20 cellular contexts compared by ENCODE assay signal in the genomic region with DNA sequence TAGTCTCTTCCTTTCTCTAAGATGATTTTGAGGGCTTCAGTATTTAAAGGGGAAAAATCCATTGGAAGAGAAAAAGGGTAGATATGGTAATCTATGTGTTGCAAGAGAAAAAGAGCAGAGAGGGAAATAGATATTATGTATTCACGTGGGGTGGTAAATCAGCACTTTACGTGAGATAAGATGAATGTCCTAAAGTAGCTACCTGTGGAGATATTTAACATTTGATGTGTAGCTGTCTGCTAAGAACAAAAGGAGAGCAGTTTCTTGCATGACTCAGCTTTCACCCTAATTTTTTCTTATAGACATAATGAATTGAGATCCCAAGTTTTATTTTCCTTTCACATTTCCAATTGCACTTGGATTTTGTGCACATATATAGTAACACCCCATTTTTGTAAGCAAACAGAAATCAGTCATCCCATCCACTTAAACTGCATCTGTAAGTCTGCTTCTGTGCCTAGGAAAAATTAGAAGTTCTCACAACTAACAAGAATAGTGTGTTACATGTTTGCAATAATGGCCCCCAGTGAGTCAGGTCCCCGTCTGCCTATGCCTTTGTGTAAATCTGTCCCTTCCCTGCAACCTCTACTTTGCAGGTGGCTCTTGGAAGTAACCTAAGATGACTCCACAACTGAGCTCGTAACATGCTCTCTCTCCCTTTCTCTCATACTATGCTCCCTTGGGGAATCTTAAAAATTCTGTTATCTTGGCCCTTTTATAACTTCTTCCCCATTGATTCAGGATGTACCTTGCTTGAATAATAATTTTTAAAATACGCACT.
A peak's percentile ranks its signal among the peaks of the same experiment; 100 is the strongest.
DNase-seq lines count a peak whose midpoint lies in the region; ATAC-seq and TF ChIP-seq lines count a peak whose summit lies in the region.
"Had no signal": no experiment of that assay in that cellular context is flagged by ENCODE, and none has a peak within 500 bp of the region (broad histone marks: within the 10 kb centered on the region; RNA-seq: fewer than 3 reads in every experiment).

No MANE protein-coding gene starts in this region.

- DNase-seq in NCI-H2227 treated with DMSO at 0.1 percent for 48 hours (lab: John Stamatoyannopoulos, UW): peak; percentile 40
- DNase-seq in epithelial cell of prostate (ENCODE audit: low read depth, low spot score): no peak
- DNase-seq in activated naive CD4-positive, alpha-beta T cell treated with anti-CD3 and anti-CD28 coated beads, Interleukin-2, amount 10 ng/mL, durations not matched to agents 7 days and 5 days: no peak
- DNase-seq in Ammon's horn (ENCODE audit: low spot score): no peak
- DNase-seq: activated CD4-positive, alpha-beta T cell treated with anti-CD3 and anti-CD28 coated beads for 36 hours; activated CD8-positive, alpha-beta memory T cell treated with anti-CD3 and anti-CD28 coated beads, Interleukin-2, amount 50 U/mL, for 4 hours; activated naive CD4-positive, alpha-beta T cell treated with Interleukin-2 at 50 U/mL for 16 hours; aorta; Kasumi-1; NCI-H524; PC-3; posterior cingulate gyrus; SK-N-SH; stimulated activated CD4-positive, alpha-beta T cell treated with anti-CD3 and anti-CD28 coated beads, Interleukin-4, amount 100 ng/mL, for 4 hours; stimulated activated CD8-positive, alpha-beta memory T cell treated with anti-CD3 and anti-CD28 coated beads, Interleukin-4, amount 100 ng/mL, for 48 hours; T-helper 9 cell had no signal

- H3K4me1 Mint-ChIP-seq in activated naive CD4-positive, alpha-beta T cell treated with anti-CD3 and anti-CD28 coated beads, Interleukin-2, amount 10 ng/mL, durations not matched to agents 7 days and 5 days: peaks cover 34% of the 10 kb centered on the region

- no peaks in the 10 kb centered on the region for H3K9me3 Mint-ChIP-seq in activated naive CD4-positive, alpha-beta T cell treated with anti-CD3 and anti-CD28 coated beads, Interleukin-2, amount 10 ng/mL, durations not matched to agents 7 days and 5 days

- CTCF ChIA-PET in HEK293 (lab: Yijun Ruan, JAX): interaction anchor here (0.6 to 0.8 kb wide), 4 partner anchors 15 to 1785 kb away, joined by 3 to 4 read pairs (median 4); no protein-coding TSS in a partner anchor
- CTCF ChIA-PET in activated naive CD4-positive, alpha-beta T cell treated with anti-CD3 and anti-CD28 coated beads, Interleukin-2, amount 10 ng/mL, durations not matched to agents 7 days and 5 days (lab: Charles Lee): interaction anchor here (0.7 kb wide), 1 partner anchor 158 kb away, joined by 3 read pairs; no protein-coding TSS in a partner anchor

- H3K4me3 ChIP-seq in HEK293 (ENCODE audit: low read depth, low read length): no peak overlapping the region
- H3K4me3 ChIP-seq in skin epidermis: peak overlapping the region in 2 of 7 experiments; percentile 2 to 12
- H3K4me3 ChIP-seq: gastroesophageal sphincter had no signal

- ATAC-seq in GM21360 (IDR thresholded peaks at IDR 0.05; ENCODE audit: unreplicated experiment): no peak
- ATAC-seq: activated CD4-positive, alpha-beta T cell treated with anti-CD3 and anti-CD28 coated beads for 36 hours; gastroesophageal sphincter; PC-3 had no signal

- H3K36me3 Mint-ChIP-seq in activated naive CD4-positive, alpha-beta T cell treated with anti-CD3 and anti-CD28 coated beads, Interleukin-2, amount 10 ng/mL, durations not matched to agents 7 days and 5 days: no peaks in the 10 kb centered on the region

- no peaks in the 10 kb centered on the region for H3K9me3 ChIP-seq in HEK293 (ENCODE audit: control insufficient read depth, insufficient read depth, low read depth, low read length)
- H3K9me3 ChIP-seq: gastroesophageal sphincter, SK-N-SH had no signal

- TF ChIP-seq CTCF in HEK293 (tag by site-specific recombination; IDR thresholded peaks at IDR 0.05): no peak

- no peak overlapping the region for H3K4me3 Mint-ChIP-seq in activated naive CD4-positive, alpha-beta T cell treated with anti-CD3 and anti-CD28 coated beads, Interleukin-2, amount 10 ng/mL, durations not matched to agents 7 days and 5 days
- H3K4me3 Mint-ChIP-seq: activated CD4-positive, alpha-beta T cell treated with anti-CD3 and anti-CD28 coated beads for 36 hours had no signal

- no peaks in the 10 kb centered on the region for H3K27me3 Mint-ChIP-seq in activated naive CD4-positive, alpha-beta T cell treated with anti-CD3 and anti-CD28 coated beads, Interleukin-2, amount 10 ng/mL, durations not matched to agents 7 days and 5 days
- H3K27me3 Mint-ChIP-seq: activated CD4-positive, alpha-beta T cell treated with anti-CD3 and anti-CD28 coated beads for 36 hours had no signal

- H3K27ac Mint-ChIP-seq in activated naive CD4-positive, alpha-beta T cell treated with anti-CD3 and anti-CD28 coated beads, Interleukin-2, amount 10 ng/mL, durations not matched to agents 7 days and 5 days: no peak overlapping the region
- H3K27ac Mint-ChIP-seq: activated CD4-positive, alpha-beta T cell treated with anti-CD3 and anti-CD28 coated beads for 36 hours had no signal

- H3K4me1 ChIP-seq in HEK293 (ENCODE audit: control insufficient read depth, insufficient read depth, low read length): peaks cover 7% of the 10 kb centered on the region

- POLR2A ChIA-PET in HEK293 (lab: Yijun Ruan, JAX): interaction anchor here (0.6 kb wide), 1 partner anchor 13 kb away, joined by 4 read pairs; no protein-coding TSS in a partner anchor

- peaks cover 0 to 12% of the 10 kb centered on the region in 2 experiments; a peak in 1 of 3 replicates for H3K36me3 ChIP-seq in HEK293 (ENCODE audit: control insufficient read depth in 2 of 2, insufficient read depth in 1 of 2, low read length in 2 of 2)
- H3K36me3 ChIP-seq: gastroesophageal sphincter had no signal

- H3K27ac ChIP-seq in HEK293 (ENCODE audit: extremely low read depth, low read depth, low read length): peak overlapping the region; percentile 66
- peak overlapping the region; percentile 72 for H3K27ac ChIP-seq in epithelial cell of prostate
- peak overlapping the region in 14 of 21 experiments; percentile 22 to 85 (median 59) for H3K27ac ChIP-seq in skin epidermis
- H3K27ac ChIP-seq: gastroesophageal sphincter had no signal

TF ChIP-seq in HEK293, 187 proteins besides CTCF, POLR2A, EP300 and RAD21 (continues in another document):
- TF ChIP-seq ZNF426 (tag by site-specific recombination; IDR thresholded peaks at IDR 0.05) (no peak), GLI2 (tag by site-specific recombination; IDR thresholded peaks at IDR 0.05; ENCODE audit: borderline replicate concordance, low read depth) (no peak), OVOL3 (tag by site-specific recombination; IDR thresholded peaks at IDR 0.05) (no peak), ZNF302 (tag by site-specific recombination; IDR thresholded peaks at IDR 0.05; ENCODE audit: low read depth) (no peak), ZNF521 (tag by site-specific recombination; IDR thresholded peaks at IDR 0.05) (no peak), ZNF621 (tag by site-specific recombination; IDR thresholded peaks at IDR 0.05) (no peak), ZNF155 (tag by site-specific recombination; IDR thresholded peaks at IDR 0.05) (no peak)
- TF ChIP-seq, protein P1, sequence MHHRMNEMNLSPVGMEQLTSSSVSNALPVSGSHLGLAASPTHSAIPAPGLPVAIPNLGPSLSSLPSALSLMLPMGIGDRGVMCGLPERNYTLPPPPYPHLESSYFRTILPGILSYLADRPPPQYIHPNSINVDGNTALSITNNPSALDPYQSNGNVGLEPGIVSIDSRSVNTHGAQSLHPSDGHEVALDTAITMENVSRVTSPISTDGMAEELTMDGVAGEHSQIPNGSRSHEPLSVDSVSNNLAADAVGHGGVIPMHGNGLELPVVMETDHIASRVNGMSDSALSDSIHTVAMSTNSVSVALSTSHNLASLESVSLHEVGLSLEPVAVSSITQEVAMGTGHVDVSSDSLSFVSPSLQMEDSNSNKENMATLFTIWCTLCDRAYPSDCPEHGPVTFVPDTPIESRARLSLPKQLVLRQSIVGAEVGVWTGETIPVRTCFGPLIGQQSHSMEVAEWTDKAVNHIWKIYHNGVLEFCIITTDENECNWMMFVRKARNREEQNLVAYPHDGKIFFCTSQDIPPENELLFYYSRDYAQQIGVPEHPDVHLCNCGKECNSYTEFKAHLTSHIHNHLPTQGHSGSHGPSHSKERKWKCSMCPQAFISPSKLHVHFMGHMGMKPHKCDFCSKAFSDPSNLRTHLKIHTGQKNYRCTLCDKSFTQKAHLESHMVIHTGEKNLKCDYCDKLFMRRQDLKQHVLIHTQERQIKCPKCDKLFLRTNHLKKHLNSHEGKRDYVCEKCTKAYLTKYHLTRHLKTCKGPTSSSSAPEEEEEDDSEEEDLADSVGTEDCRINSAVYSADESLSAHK (tag by site-specific recombination; IDR thresholded peaks at IDR 0.05): peak; percentile 67
- TF ChIP-seq, protein P2, sequence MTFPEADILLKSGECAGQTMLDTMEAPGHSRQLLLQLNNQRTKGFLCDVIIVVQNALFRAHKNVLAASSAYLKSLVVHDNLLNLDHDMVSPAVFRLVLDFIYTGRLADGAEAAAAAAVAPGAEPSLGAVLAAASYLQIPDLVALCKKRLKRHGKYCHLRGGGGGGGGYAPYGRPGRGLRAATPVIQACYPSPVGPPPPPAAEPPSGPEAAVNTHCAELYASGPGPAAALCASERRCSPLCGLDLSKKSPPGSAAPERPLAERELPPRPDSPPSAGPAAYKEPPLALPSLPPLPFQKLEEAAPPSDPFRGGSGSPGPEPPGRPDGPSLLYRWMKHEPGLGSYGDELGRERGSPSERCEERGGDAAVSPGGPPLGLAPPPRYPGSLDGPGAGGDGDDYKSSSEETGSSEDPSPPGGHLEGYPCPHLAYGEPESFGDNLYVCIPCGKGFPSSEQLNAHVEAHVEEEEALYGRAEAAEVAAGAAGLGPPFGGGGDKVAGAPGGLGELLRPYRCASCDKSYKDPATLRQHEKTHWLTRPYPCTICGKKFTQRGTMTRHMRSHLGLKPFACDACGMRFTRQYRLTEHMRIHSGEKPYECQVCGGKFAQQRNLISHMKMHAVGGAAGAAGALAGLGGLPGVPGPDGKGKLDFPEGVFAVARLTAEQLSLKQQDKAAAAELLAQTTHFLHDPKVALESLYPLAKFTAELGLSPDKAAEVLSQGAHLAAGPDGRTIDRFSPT (tag by site-specific recombination; IDR thresholded peaks at IDR 0.05): no peak
- TF ChIP-seq, protein P3, sequence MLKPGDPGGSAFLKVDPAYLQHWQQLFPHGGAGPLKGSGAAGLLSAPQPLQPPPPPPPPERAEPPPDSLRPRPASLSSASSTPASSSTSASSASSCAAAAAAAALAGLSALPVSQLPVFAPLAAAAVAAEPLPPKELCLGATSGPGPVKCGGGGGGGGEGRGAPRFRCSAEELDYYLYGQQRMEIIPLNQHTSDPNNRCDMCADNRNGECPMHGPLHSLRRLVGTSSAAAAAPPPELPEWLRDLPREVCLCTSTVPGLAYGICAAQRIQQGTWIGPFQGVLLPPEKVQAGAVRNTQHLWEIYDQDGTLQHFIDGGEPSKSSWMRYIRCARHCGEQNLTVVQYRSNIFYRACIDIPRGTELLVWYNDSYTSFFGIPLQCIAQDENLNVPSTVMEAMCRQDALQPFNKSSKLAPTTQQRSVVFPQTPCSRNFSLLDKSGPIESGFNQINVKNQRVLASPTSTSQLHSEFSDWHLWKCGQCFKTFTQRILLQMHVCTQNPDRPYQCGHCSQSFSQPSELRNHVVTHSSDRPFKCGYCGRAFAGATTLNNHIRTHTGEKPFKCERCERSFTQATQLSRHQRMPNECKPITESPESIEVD (tag by site-specific recombination; IDR thresholded peaks at IDR 0.05): 0 out of 2 replicates have a peak, but pooled peaks have one; percentile 12
